In the genomic region with DNA sequence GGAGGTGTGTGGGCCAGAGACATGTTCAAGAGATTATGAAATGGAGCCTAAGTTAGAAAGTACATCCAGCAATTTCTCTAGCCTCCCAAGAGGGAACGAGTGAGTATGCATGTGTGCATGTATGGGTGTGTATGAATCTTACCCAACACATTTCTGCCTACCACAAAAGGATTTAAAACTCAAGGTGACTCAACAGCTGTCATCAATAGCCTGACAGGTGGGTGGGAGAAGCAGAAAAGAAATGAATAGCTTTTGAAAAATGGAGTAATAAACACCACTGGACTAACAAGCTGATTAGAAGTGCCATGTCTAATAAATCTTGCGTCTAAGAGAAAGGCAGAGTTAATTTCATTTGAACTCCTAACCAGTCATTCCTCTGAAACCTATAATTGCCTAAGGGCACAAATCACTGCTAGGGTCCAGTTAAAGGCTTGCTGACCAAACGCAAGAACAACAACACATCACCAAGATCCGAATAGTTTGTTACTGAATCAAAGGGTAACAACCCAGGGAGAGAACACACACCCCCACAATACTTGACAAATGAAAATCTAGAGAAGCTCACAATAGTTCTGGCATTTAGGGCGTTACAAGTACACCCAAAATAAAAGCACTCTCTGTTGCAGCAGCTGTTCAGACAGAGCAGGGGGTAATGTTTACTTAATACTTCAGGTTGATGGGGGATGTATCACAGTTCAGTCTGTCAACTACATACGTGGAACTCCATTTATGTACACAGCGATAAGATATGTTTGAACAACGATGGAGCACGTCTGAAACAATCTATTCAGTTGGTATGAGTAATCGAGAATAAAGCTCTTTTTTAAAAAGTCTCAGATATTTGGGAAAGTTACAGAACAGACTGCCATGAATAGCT, we compare ENCODE assay signal across 1 cellular context.
TF ChIP-seq lines count a peak whose summit lies in the region.

No MANE protein-coding gene starts in this region.

TF ChIP-seq in endothelial cell of umbilical vein, 7 proteins besides CTCF, POLR2A, EP300 and RAD21:
- TF ChIP-seq POLR2AphosphoS5 (IDR thresholded peaks at IDR 0.05; ENCODE audit: insufficient read depth, low read depth, low read length), result no peak
- no peak for TF ChIP-seq FOS (IDR thresholded peaks at IDR 0.05; ENCODE audit: borderline replicate concordance, insufficient read depth, low read length)
- TF ChIP-seq, protein P1, sequence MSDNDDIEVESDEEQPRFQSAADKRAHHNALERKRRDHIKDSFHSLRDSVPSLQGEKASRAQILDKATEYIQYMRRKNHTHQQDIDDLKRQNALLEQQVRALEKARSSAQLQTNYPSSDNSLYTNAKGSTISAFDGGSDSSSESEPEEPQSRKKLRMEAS (IDR thresholded peaks at IDR 0.05; ENCODE audit: insufficient read depth, insufficient read length), result no peak
- TF ChIP-seq EZH2 (IDR thresholded peaks at IDR 0.05; ENCODE audit: borderline replicate concordance, low read depth, low read length, severe bottlenecking), result no peak
- no peak for TF ChIP-seq JUN (IDR thresholded peaks at IDR 0.05; ENCODE audit: borderline replicate concordance, insufficient read depth, insufficient read length, low read depth)
